In genomic region chrX:68677998-68678397, GRCh38 we compare ENCODE assay signal across 1 cellular context.
TF ChIP-seq lines count a peak whose summit lies in the region.

No MANE protein-coding gene starts in this region.

TF ChIP-seq in WTC11, 78 proteins besides CTCF, POLR2A, EP300 and RAD21 (continued from another document):
- no peak for TF ChIP-seq ARID4B (CRISPR knock-in tag; IDR thresholded peaks at IDR 0.05; ENCODE audit: borderline replicate concordance)
